Comparison of ENCODE assay signal across 10 cellular contexts in the genomic region with DNA sequence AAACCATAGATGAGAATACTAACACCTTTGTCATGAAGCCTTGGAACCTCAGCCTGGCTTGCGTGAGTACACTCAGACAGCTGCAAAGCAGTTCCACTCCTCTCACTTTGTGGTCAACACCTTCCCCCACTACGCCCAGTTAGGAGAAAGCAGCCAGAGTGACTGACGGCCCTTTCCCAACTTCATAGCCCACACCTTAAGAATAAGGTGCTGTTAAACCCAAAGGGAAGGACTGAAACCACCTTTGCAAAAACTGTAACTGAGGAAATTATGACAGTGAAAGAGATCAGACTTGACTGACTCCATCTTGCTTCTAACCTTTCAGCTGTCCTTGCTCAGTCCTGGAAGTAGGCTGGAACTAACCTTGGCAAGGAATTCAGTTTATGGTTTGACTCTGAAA. TPM values are rescaled to one million over a fixed set of nuclear protein-coding genes. Genes with fewer than 3 reads are reported as not detected.
DNase-seq lines count a peak whose midpoint lies in the region; ATAC-seq, FAIRE-seq and TF ChIP-seq lines count a peak whose summit lies in the region.
"Had no signal": no experiment of that assay in that cellular context is flagged by ENCODE, and none has a peak within 500 bp of the region (broad histone marks: within the 10 kb centered on the region; RNA-seq: fewer than 3 reads in every experiment).

No MANE protein-coding gene starts in this region.

- H3K4me3 ChIP-seq in GM06990 (replicated peaks; ENCODE audit: low read depth, low read length) (no peak overlapping the region), bronchial epithelial cell (ENCODE audit: low read depth, low read length) (no peak overlapping the region), coronary artery (no peak overlapping the region)
- no peak overlapping the region for H3K4me3 ChIP-seq in effector memory CD4-positive, alpha-beta T cell (ENCODE audit: insufficient read depth, low read depth, low read length, poor library complexity, severe bottlenecking)

- peak; percentile 18 for DNase-seq in GM06990 (ENCODE audit: extremely low read depth, insufficient read length)
- DNase-seq in bronchial epithelial cell (ENCODE audit: low read depth), result no peak
- no peak for DNase-seq in effector memory CD4-positive, alpha-beta T cell
- DNase-seq in NCI-H2081 (lab: John Stamatoyannopoulos, UW), result no peak
- DNase-seq in coronary artery (ENCODE audit: low spot score), result no peak
- DNase-seq: activated CD4-positive, CD25-positive, alpha-beta regulatory T cell treated with anti-CD3 and anti-CD28 coated beads, Interleukin-2, amount 50 U/mL, for 72 hours had no signal

- ATAC-seq in GM19452 (IDR thresholded peaks at IDR 0.05; ENCODE audit: unreplicated experiment) (peak; percentile 78), HG03442 (IDR thresholded peaks at IDR 0.05; ENCODE audit: unreplicated experiment) (peak; percentile 88), GM18873 (IDR thresholded peaks at IDR 0.05; ENCODE audit: low FRiP score, unreplicated experiment) (no peak)

- no peaks in the 10 kb centered on the region for H3K9me3 ChIP-seq in effector memory CD4-positive, alpha-beta T cell (ENCODE audit: control insufficient read depth, low read length)

- TF ChIP-seq CTCF in GM06990 (IDR thresholded peaks at IDR 0.05; ENCODE audit: insufficient read depth, low read length, poor library complexity, severe bottlenecking) (no peak), bronchial epithelial cell (IDR thresholded peaks at IDR 0.05; ENCODE audit: insufficient read depth, low read length, severe bottlenecking) (no peak), coronary artery (IDR thresholded peaks at IDR 0.05) (no peak)

- H3K27me3 ChIP-seq in GM06990 (replicated peaks; ENCODE audit: control insufficient read depth, insufficient read depth, low read length), result no peaks in the 10 kb centered on the region
- H3K27me3 ChIP-seq in bronchial epithelial cell (ENCODE audit: control insufficient read depth, insufficient read depth, low read length), result no peaks in the 10 kb centered on the region
- no peaks in the 10 kb centered on the region for H3K27me3 ChIP-seq in effector memory CD4-positive, alpha-beta T cell (replicated peaks; ENCODE audit: control insufficient read depth, insufficient read depth, low read length, poor library complexity, severe bottlenecking)

- H3K4me1 ChIP-seq in effector memory CD4-positive, alpha-beta T cell (ENCODE audit: control insufficient read depth, insufficient read depth, low read length, poor library complexity, severe bottlenecking), result peaks cover 28% of the 10 kb centered on the region

- H3K27ac ChIP-seq in effector memory CD4-positive, alpha-beta T cell (ENCODE audit: insufficient read depth, low read length, poor library complexity, severe bottlenecking), result no peak overlapping the region
- no peak overlapping the region for H3K27ac ChIP-seq in coronary artery

- peak; percentile 18 for FAIRE-seq in bronchial epithelial cell (lab: Jason Lieb, UNC)
- FAIRE-seq: endothelial cell of umbilical vein had no signal

- H3K36me3 ChIP-seq in GM06990 (ENCODE audit: control insufficient read depth, insufficient read depth, low read length), result no peaks in the 10 kb centered on the region
- no peaks in the 10 kb centered on the region for H3K36me3 ChIP-seq in bronchial epithelial cell (ENCODE audit: control insufficient read depth, insufficient read depth, low read length)
- no peaks in the 10 kb centered on the region for H3K36me3 ChIP-seq in effector memory CD4-positive, alpha-beta T cell (ENCODE audit: control insufficient read depth, insufficient read depth, low read length)

RNA-seq across cellular contexts. Expression of gene N4BP1, which starts 13.7 kb away (rescaled TPM):
- 18.8 and 20.8 TPM in 2 replicates for total RNA-seq in bronchial epithelial cell
